ENCODE assay signal across 18 cellular contexts in genomic region chr13:40528881-40529280, GRCh38.
DNase-seq lines count a peak whose midpoint lies in the region; FAIRE-seq and TF ChIP-seq lines count a peak whose summit lies in the region.
"Had no signal": no experiment of that assay in that cellular context is flagged by ENCODE, and none has a peak within 500 bp of the region (broad histone marks: within the 10 kb centered on the region; RNA-seq: fewer than 3 reads in every experiment).

No MANE protein-coding gene starts in this region.

- H3K27ac ChIP-seq in keratinocyte (ENCODE audit: control insufficient read depth, insufficient read depth, low read length) (no peak overlapping the region), A673 (ENCODE audit: low read depth, low read length, poor library complexity, severe bottlenecking) (no peak overlapping the region)
- H3K27ac ChIP-seq: C4-2B, GM23248 had no signal

- H2AFZ ChIP-seq in keratinocyte (ENCODE audit: control insufficient read depth, low read length) = no peak overlapping the region
- H2AFZ ChIP-seq: GM23248 had no signal

- FAIRE-seq in keratinocyte (lab: Jason Lieb, UNC) = peak; percentile 13
- FAIRE-seq: A204.1, D721Med, GM12891, H54, HTR-8/SVneo had no signal

- H3K9me3 ChIP-seq in keratinocyte (ENCODE audit: control insufficient read depth, low read depth, low read length) (no peaks in the 10 kb centered on the region), A673 (ENCODE audit: low read depth, low read length, poor library complexity, severe bottlenecking) (no peaks in the 10 kb centered on the region)
- H3K9me3 ChIP-seq: BE2C had no signal

- dilution Hi-C loops in keratinocyte (cut with MboI; ENCODE audit: extremely low pct_ligation_motif_present, low sequenced_read_pairs) = no loop called here

- H3K9ac ChIP-seq in keratinocyte (ENCODE audit: control insufficient read depth, extremely low read depth, insufficient read depth, low read length) = no peak overlapping the region
- H3K9ac ChIP-seq: GM23248 had no signal

- H3K4me3 ChIP-seq in keratinocyte (ENCODE audit: control insufficient read depth in 2 of 3, extremely low read depth in 1 of 3, insufficient read depth in 2 of 3, low read depth in 1 of 3, low read length in 3 of 3) (no peak overlapping the region), A673 (ENCODE audit: low read depth, low read length, poor library complexity, severe bottlenecking) (no peak overlapping the region)
- H3K4me3 ChIP-seq: GM23248 had no signal

- no peaks in the 10 kb centered on the region for H4K20me1 ChIP-seq in keratinocyte (ENCODE audit: control insufficient read depth, extremely low read depth, insufficient read depth, low read length)

- H3K4me1 ChIP-seq in keratinocyte (ENCODE audit: control insufficient read depth, extremely low read depth, insufficient read depth, low read length) (peaks cover 3% of the 10 kb centered on the region), A673 (ENCODE audit: insufficient read depth, low read length, poor library complexity, severe bottlenecking) (no peaks in the 10 kb centered on the region)
- H3K4me1 ChIP-seq: BE2C had no signal

- H3K4me2 ChIP-seq in keratinocyte (ENCODE audit: control insufficient read depth, extremely low read depth, insufficient read depth, low read depth, low read length) = no peak overlapping the region

- H3K27me3 ChIP-seq in keratinocyte (ENCODE audit: control insufficient read depth, extremely low read depth, insufficient read depth, low read length) = no peaks in the 10 kb centered on the region
- no peaks in the 10 kb centered on the region for H3K27me3 ChIP-seq in A673 (replicated peaks; ENCODE audit: insufficient read depth, low read depth, low read length, poor library complexity)
- H3K27me3 ChIP-seq: BE2C had no signal

- no TSS peak for BruUV-seq in A673 (replicated peaks; lab: Mats Ljungman, UMichigan)

- H3K36me3 ChIP-seq in keratinocyte (ENCODE audit: control insufficient read depth in 2 of 2, extremely low read depth in 1 of 2, insufficient read depth in 2 of 2, low read length in 2 of 2) (no peaks in the 10 kb centered on the region), A673 (ENCODE audit: insufficient read depth, low read length, poor library complexity, severe bottlenecking) (no peaks in the 10 kb centered on the region)
- H3K36me3 ChIP-seq: BE2C had no signal

- POLR2A ChIA-PET in A673 (lab: Charles Lee; ENCODE audit: low non-redundant PET) = no interaction called here

- TF ChIP-seq CTCF in keratinocyte (optimal IDR thresholded peaks at IDR 0.05 in 1 of 3, IDR thresholded peaks at IDR 0.05 in 1 of 3, conservative IDR thresholded peaks at IDR 0.05 in 1 of 3; ENCODE audit: extremely low read depth in 1 of 3, insufficient read depth in 2 of 3, low read length in 3 of 3) (no peak), A673 (conservative IDR thresholded peaks at IDR 0.05; ENCODE audit: low read depth, low read length) (no peak)

- intact Hi-C loops in A673 (cut with micrococcal nuclease; ENCODE audit: unreplicated experiment) = no loop called here

- peak; percentile 22 for DNase-seq in EH (ENCODE audit: low read depth)
- DNase-seq in LHCN-M2 (ENCODE audit: low read depth) = peak; percentile 71
- DNase-seq in amniotic epithelial cell (ENCODE audit: low read depth) = peak; percentile 95
- no peak for DNase-seq in keratinocyte (ENCODE audit: low read depth, low spot score)
- no peak for DNase-seq in NCI-H1417 treated with DMSO at 0.1 percent for 48 hours (lab: John Stamatoyannopoulos, UW)
- no peak for DNase-seq in A673 (ENCODE audit: low spot score)
- no peak for DNase-seq in activated CD8-positive, alpha-beta memory T cell treated with anti-CD3 and anti-CD28 coated beads, Interleukin-2, amount 50 U/mL, for 4 hours
- DNase-seq: BE2C; CD8-positive, alpha-beta T cell; COR-L47; DMS153; GM23248 had no signal

- H3K79me2 ChIP-seq in keratinocyte (ENCODE audit: control insufficient read depth, insufficient read depth, low read length) = no peaks in the 10 kb centered on the region

- no peaks in the 10 kb centered on the region for H3K9me1 ChIP-seq in keratinocyte (ENCODE audit: control insufficient read depth, extremely low read depth, insufficient read depth, low read length)

- CTCF ChIA-PET in A673 (lab: Charles Lee) = no interaction called here

Comparison
In these comparisons a context has a peak if more than half of its experiments do, and no peak if none do; other contexts are left out.
1. DNase-seq: peak in EH (single experiment), LHCN-M2 (single experiment) and amniotic epithelial cell (single experiment); none in keratinocyte (single experiment), NCI-H1417 treated with DMSO at 0.1 percent for 48 hours (single experiment), A673 (single experiment) and activated CD8-positive, alpha-beta memory T cell treated with anti-CD3 and anti-CD28 coated beads, Interleukin-2, amount 50 U/mL, for 4 hours (single experiment).